1 cellular context compared by ENCODE assay signal in genomic region chr17:61459968-61460718, GRCh38.
TF ChIP-seq lines count a peak whose summit lies in the region.

No MANE protein-coding gene starts in this region.

TF ChIP-seq in HepG2, 621 proteins besides CTCF, POLR2A, EP300 and RAD21 (continued from another document):
- TF ChIP-seq TFDP1 (CRISPR knock-in tag; IDR thresholded peaks at IDR 0.05; ENCODE audit: borderline replicate concordance), result no peak
